In the genomic region with DNA sequence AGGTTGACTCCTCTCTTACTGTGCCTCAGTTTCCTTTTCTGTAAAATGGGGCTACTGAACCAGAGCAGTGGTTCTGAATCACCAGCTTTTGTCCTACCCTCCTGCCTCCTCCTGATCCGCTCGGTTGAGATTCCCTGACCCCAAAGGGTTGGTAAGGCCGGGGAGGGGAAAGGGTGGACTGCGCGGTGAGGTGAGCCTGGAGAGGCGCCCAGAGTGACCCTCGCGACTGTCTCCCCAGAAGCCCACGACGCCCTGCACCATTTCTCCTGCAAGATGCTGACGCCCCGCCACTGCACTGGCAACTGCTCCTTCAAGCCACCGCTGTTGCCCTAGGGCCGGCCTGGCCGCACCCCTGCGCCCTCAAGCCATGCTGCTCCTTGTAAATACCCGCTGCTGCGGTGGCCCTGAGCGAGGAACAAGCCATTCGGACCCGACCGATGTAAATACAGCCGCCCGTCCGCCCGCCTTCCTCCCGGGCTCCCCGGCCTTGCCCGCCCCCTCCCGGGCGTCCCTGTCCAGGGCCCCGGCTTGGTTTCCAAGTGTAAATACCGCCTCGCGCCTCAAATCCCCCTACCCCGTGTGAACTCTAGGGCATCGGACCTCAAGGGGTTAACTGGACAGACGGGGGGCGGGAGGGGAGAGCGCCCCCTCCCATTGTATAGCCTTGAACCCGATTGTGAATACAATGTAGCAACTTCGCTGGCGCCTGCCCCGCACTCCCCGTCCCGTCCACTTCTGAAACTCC, we compare ENCODE assay signal across 10 cellular contexts. TPM values are rescaled to one million over a fixed set of nuclear protein-coding genes. Genes with fewer than 3 reads are reported as not detected.
DNase-seq lines count a peak whose midpoint lies in the region; ATAC-seq and TF ChIP-seq lines count a peak whose summit lies in the region.
"Had no signal": no experiment of that assay in that cellular context is flagged by ENCODE, and none has a peak within 500 bp of the region (broad histone marks: within the 10 kb centered on the region; RNA-seq: fewer than 3 reads in every experiment).

No MANE protein-coding gene starts in this region.

- no peaks in the 10 kb centered on the region for H3K9me3 ChIP-seq in mucosa of rectum (ENCODE audit: control insufficient read depth in 2 of 2, low read length in 2 of 2)

- intact Hi-C loops in dorsolateral prefrontal cortex (cut with DNase I), result loop anchor here in 1 of 2 donors (10.0 kb wide), 1 partner anchor 579 kb away; a partner anchor contains a TSS

- peak; percentile 54 for DNase-seq in activated T-cell treated with anti-CD3 and anti-CD28 coated beads, Interleukin-2, amount 50 U/mL, for 1 hour
- DNase-seq in activated T-cell treated with anti-CD3 and anti-CD28 coated beads for 4 hours (no peak), RWPE1 (ENCODE audit: low spot score) (peak; percentile 51), dorsolateral prefrontal cortex (no peak), NCI-H2107 treated with DMSO at 0.1 percent for 48 hours (lab: John Stamatoyannopoulos, UW; ENCODE audit: unreplicated experiment) (no peak)

- CTCF ChIA-PET in RWPE1 (lab: Yijun Ruan, JAX), result interaction anchor here (0.5 to 0.6 kb wide), 3 partner anchors 248 to 952 kb away, joined by 3 to 4 read pairs (median 3); no protein-coding TSS in a partner anchor

- POLR2A ChIA-PET in RWPE1 (lab: Yijun Ruan, JAX; ENCODE audit: low non-redundant PET), result no interaction called here

- TF ChIP-seq CTCF in RWPE1 (conservative IDR thresholded peaks at IDR 0.05; ENCODE audit: low read depth) (peak; percentile 67), dorsolateral prefrontal cortex (IDR thresholded peaks at IDR 0.05 in 54 of 56, conservative IDR thresholded peaks at IDR 0.05 in 2 of 56; ENCODE audit: low read depth in 1 of 56, partially characterized antibody in 56 of 56) (peak in 47 of 56 donors; percentile 14 to 62 (median 40))

- H3K27me3 ChIP-seq in dorsolateral prefrontal cortex, result peaks cover 11 to 75% (median 70%) of the 10 kb centered on the region in 45 donors
- H3K27me3 ChIP-seq in mucosa of rectum (ENCODE audit: control insufficient read depth in 2 of 2, insufficient read depth in 2 of 2, low read length in 2 of 2), result peaks cover 62 to 70% of the 10 kb centered on the region in 2 donors

- H3K4me3 ChIP-seq in dorsolateral prefrontal cortex, result peak overlapping the region in 56 of 59 donors; percentile 2 to 68 (median 44)
- peak overlapping the region; percentile 52 to 64 for H3K4me3 ChIP-seq in mucosa of rectum (ENCODE audit: low read length in 2 of 2)

- no peak overlapping the region for H3K27ac ChIP-seq in RWPE1
- no peak overlapping the region for H3K27ac ChIP-seq in dorsolateral prefrontal cortex
- no peak overlapping the region for H3K27ac ChIP-seq in mucosa of rectum (ENCODE audit: low read depth in 2 of 2, low read length in 2 of 2)

- ATAC-seq in GM19467 (IDR thresholded peaks at IDR 0.05; ENCODE audit: unreplicated experiment), result no peak
- no peak for ATAC-seq in HG03565 (IDR thresholded peaks at IDR 0.05; ENCODE audit: unreplicated experiment)

- H3K36me3 ChIP-seq in mucosa of rectum (ENCODE audit: control insufficient read depth in 2 of 2, insufficient read depth in 2 of 2, low read length in 2 of 2), result no peaks in the 10 kb centered on the region

- peaks cover 32 to 37% of the 10 kb centered on the region in 2 donors for H3K4me1 ChIP-seq in mucosa of rectum (ENCODE audit: control insufficient read depth in 2 of 2, insufficient read depth in 2 of 2, low read length in 2 of 2)

- peak overlapping the region in 1 of 2 donors; percentile 50 for H3K9ac ChIP-seq in mucosa of rectum (ENCODE audit: low read depth in 1 of 2, low read length in 2 of 2)

RNA-seq across cellular contexts. Expression of a gene that starts 6.2 kb away (rescaled TPM):
- not detected for total RNA-seq in dorsolateral prefrontal cortex
- total RNA-seq: dermis microvascular lymphatic vessel endothelial cell, urinary bladder had no signal

RNA-seq across cellular contexts. Expression of a gene that starts 8.4 kb away (rescaled TPM):
- total RNA-seq in dorsolateral prefrontal cortex, result 1 to 10 TPM in 108 of 120 experiments, under 1 TPM in 12; 0.49 to 4.0 (median 1.6) TPM

Comparison
In these comparisons a context has a peak if more than half of its experiments do, and no peak if none do; other contexts are left out.
1. DNase-seq: peak in activated T-cell treated with anti-CD3 and anti-CD28 coated beads, Interleukin-2, amount 50 U/mL, for 1 hour (single experiment) and RWPE1 (single experiment); none in activated T-cell treated with anti-CD3 and anti-CD28 coated beads for 4 hours (single experiment), dorsolateral prefrontal cortex (0 of 10) and NCI-H2107 treated with DMSO at 0.1 percent for 48 hours (single experiment).